ENCODE assay signal across 1 cellular context in the genomic region with DNA sequence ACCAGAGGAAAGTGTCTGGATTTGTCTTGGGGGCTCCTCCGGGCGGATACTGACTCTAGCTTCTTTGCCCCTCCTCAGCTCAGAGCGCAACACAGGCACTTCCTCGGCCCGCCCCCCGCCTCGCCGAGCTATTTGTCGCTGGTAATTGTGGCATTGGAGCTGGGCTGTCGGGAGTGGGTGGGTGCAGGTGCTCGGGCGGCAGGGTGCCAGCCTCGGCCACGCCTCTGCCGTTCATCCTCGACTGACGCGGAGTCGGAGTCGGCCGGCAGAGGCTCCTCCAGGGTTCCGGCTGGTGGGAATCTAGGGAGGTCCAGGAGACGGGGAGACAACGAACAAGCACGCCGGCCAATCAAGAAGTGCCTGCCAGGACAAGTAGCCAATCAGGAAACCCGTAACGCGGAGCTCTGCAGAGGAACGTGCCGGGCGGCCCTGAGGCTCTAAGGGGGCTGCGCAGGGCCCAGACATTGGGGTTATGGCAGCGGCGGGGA.
TF ChIP-seq lines count a peak whose summit lies in the region.

No MANE protein-coding gene starts in this region.

TF ChIP-seq in endothelial cell of umbilical vein, 7 proteins besides CTCF, POLR2A, EP300 and RAD21:
- TF ChIP-seq GATA2 (IDR thresholded peaks at IDR 0.05; ENCODE audit: insufficient read depth, insufficient read length, low read depth, low read length) (no peak), EZH2 (IDR thresholded peaks at IDR 0.05; ENCODE audit: borderline replicate concordance, low read depth, low read length, severe bottlenecking) (no peak), FOS (IDR thresholded peaks at IDR 0.05; ENCODE audit: borderline replicate concordance, insufficient read depth, low read length) (no peak), POLR2AphosphoS5 (IDR thresholded peaks at IDR 0.05; ENCODE audit: insufficient read depth, low read depth, low read length) (no peak), JUN (IDR thresholded peaks at IDR 0.05; ENCODE audit: borderline replicate concordance, insufficient read depth, insufficient read length, low read depth) (no peak), MYC (IDR thresholded peaks at IDR 0.05; ENCODE audit: low read depth, low read length) (no peak)
- TF ChIP-seq, protein P1, sequence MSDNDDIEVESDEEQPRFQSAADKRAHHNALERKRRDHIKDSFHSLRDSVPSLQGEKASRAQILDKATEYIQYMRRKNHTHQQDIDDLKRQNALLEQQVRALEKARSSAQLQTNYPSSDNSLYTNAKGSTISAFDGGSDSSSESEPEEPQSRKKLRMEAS (IDR thresholded peaks at IDR 0.05; ENCODE audit: insufficient read depth, insufficient read length), result no peak
